11 cellular contexts compared by ENCODE assay signal in the genomic region with DNA sequence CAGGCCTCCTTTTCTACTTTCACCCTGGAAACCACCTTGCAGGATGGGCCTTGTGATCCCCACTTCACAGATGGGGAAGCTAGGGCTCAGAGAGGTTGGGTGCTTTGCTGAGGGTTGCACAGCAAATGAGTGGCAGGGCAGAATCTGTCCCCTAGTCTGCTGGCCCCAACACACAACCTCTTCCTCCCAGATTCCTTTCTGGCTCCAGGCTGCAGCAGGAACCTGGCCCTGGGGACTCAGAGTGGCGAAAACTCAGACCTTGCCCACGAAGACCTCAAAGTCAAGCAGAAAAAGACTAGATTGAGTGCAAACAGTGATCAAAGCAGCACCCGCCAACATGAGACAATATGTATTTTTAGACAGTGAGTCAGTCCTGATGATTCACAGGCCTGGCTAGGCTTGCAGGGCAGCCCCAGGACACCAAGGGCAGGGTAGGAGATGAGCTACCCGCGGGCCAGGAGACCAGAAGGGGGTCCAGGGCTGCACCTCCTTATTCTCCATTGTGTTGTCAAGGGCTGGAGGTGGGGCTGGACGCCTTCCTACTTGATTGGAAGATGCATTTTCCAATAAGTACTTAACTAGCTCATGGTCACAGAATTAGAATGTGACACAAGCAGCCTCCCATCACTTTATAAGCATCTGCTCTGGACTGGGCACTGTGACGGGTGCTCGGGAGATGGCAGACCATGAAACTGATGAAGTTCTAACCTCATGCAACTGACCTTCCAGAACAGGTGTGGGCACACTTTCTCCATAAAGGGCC. TPM values are rescaled to one million over a fixed set of nuclear protein-coding genes. Genes with fewer than 3 reads are reported as not detected.
DNase-seq lines count a peak whose midpoint lies in the region; ATAC-seq and TF ChIP-seq lines count a peak whose summit lies in the region.
"Had no signal": no experiment of that assay in that cellular context is flagged by ENCODE, and none has a peak within 500 bp of the region (broad histone marks: within the 10 kb centered on the region; RNA-seq: fewer than 3 reads in every experiment).

No MANE protein-coding gene starts in this region.

- H3K27ac ChIP-seq in gastroesophageal sphincter = no peak overlapping the region
- H3K27ac ChIP-seq: Peyer's patch had no signal

- H3K36me3 Mint-ChIP-seq in stimulated activated effector memory CD8-positive, alpha-beta T cell treated with anti-CD3 and anti-CD28 coated beads, Interleukin-12 subunit alpha, Interleukin-12 subunit beta, amount 100 ng/mL, for 72 hours = no peaks in the 10 kb centered on the region
- no peaks in the 10 kb centered on the region for H3K36me3 Mint-ChIP-seq in activated CD8-positive, alpha-beta T cell treated with anti-CD3 and anti-CD28 coated beads, Interleukin-2, amount 10 ng/mL, durations not matched to agents 7 days and 5 days (ENCODE audit: low read depth)

- TF ChIP-seq CTCF in gastroesophageal sphincter (IDR thresholded peaks at IDR 0.05) = no peak

- no peaks in the 10 kb centered on the region for H3K9me3 ChIP-seq in gastroesophageal sphincter
- H3K9me3 ChIP-seq: Peyer's patch had no signal

- POLR2A ChIA-PET in activated CD8-positive, alpha-beta T cell treated with anti-CD3 and anti-CD28 coated beads, Interleukin-2, amount 10 ng/mL, durations not matched to agents 7 days and 5 days (lab: Charles Lee) = no interaction called here

- CTCF ChIA-PET in activated CD8-positive, alpha-beta T cell treated with anti-CD3 and anti-CD28 coated beads, Interleukin-2, amount 10 ng/mL, durations not matched to agents 7 days and 5 days (lab: Charles Lee) = interaction anchor here (0.5 kb wide), 1 partner anchor 394 kb away, joined by 3 read pairs; no protein-coding TSS in a partner anchor

- peak; percentile 78 for ATAC-seq in GM21576 (IDR thresholded peaks at IDR 0.05; ENCODE audit: unreplicated experiment)
- ATAC-seq in gastroesophageal sphincter = peak; percentile 85
- peak; percentile 51 for ATAC-seq in stimulated activated effector memory CD8-positive, alpha-beta T cell treated with anti-CD3 and anti-CD28 coated beads, Interleukin-12 subunit alpha, Interleukin-12 subunit beta, amount 100 ng/mL, for 72 hours
- no peak for ATAC-seq in activated CD8-positive, alpha-beta T cell treated with anti-CD3 and anti-CD28 coated beads, Interleukin-2, amount 10 ng/mL, durations not matched to agents 7 days and 5 days
- no peak for ATAC-seq in GM18519 (IDR thresholded peaks at IDR 0.05; ENCODE audit: low FRiP score, unreplicated experiment)

- H3K4me1 ChIP-seq in gastroesophageal sphincter = peaks cover 0 to 11% (median 0%) of the 10 kb centered on the region in 3 donors
- H3K4me1 ChIP-seq: Peyer's patch had no signal

- no peak overlapping the region for H3K27ac Mint-ChIP-seq in stimulated activated effector memory CD8-positive, alpha-beta T cell treated with anti-CD3 and anti-CD28 coated beads, Interleukin-12 subunit alpha, Interleukin-12 subunit beta, amount 100 ng/mL, for 72 hours
- no peak overlapping the region for H3K27ac Mint-ChIP-seq in activated CD8-positive, alpha-beta T cell treated with anti-CD3 and anti-CD28 coated beads, Interleukin-2, amount 10 ng/mL, durations not matched to agents 7 days and 5 days

- H3K9me3 Mint-ChIP-seq in stimulated activated effector memory CD8-positive, alpha-beta T cell treated with anti-CD3 and anti-CD28 coated beads, Interleukin-12 subunit alpha, Interleukin-12 subunit beta, amount 100 ng/mL, for 72 hours = no peaks in the 10 kb centered on the region
- no peaks in the 10 kb centered on the region for H3K9me3 Mint-ChIP-seq in activated CD8-positive, alpha-beta T cell treated with anti-CD3 and anti-CD28 coated beads, Interleukin-2, amount 10 ng/mL, durations not matched to agents 7 days and 5 days (ENCODE audit: insufficient read depth)

- no peak for TF ChIP-seq POLR2A in gastroesophageal sphincter (IDR thresholded peaks at IDR 0.05)

- H3K36me3 ChIP-seq in gastroesophageal sphincter = no peaks in the 10 kb centered on the region
- H3K36me3 ChIP-seq: Peyer's patch had no signal

- H3K4me3 ChIP-seq in gastroesophageal sphincter = no peak overlapping the region
- H3K4me3 ChIP-seq: Peyer's patch had no signal

- no peak overlapping the region for H3K4me3 Mint-ChIP-seq in stimulated activated effector memory CD8-positive, alpha-beta T cell treated with anti-CD3 and anti-CD28 coated beads, Interleukin-12 subunit alpha, Interleukin-12 subunit beta, amount 100 ng/mL, for 72 hours
- no peak overlapping the region for H3K4me3 Mint-ChIP-seq in activated CD8-positive, alpha-beta T cell treated with anti-CD3 and anti-CD28 coated beads, Interleukin-2, amount 10 ng/mL, durations not matched to agents 7 days and 5 days

- TF ChIP-seq EP300 in gastroesophageal sphincter (IDR thresholded peaks at IDR 0.05) = no peak

- no peaks in the 10 kb centered on the region for H3K27me3 ChIP-seq in gastroesophageal sphincter
- H3K27me3 ChIP-seq: Peyer's patch had no signal

- H3K4me1 Mint-ChIP-seq in stimulated activated effector memory CD8-positive, alpha-beta T cell treated with anti-CD3 and anti-CD28 coated beads, Interleukin-12 subunit alpha, Interleukin-12 subunit beta, amount 100 ng/mL, for 72 hours = no peaks in the 10 kb centered on the region
- no peaks in the 10 kb centered on the region for H3K4me1 Mint-ChIP-seq in activated CD8-positive, alpha-beta T cell treated with anti-CD3 and anti-CD28 coated beads, Interleukin-2, amount 10 ng/mL, durations not matched to agents 7 days and 5 days (ENCODE audit: low read depth)

- no peaks in the 10 kb centered on the region for H3K27me3 Mint-ChIP-seq in activated CD8-positive, alpha-beta T cell treated with anti-CD3 and anti-CD28 coated beads, Interleukin-2, amount 10 ng/mL, durations not matched to agents 7 days and 5 days (ENCODE audit: low read depth)

- DNase-seq in M059J (ENCODE audit: low read depth) (peak; percentile 27), NCI-H748 (lab: John Stamatoyannopoulos, UW; ENCODE audit: unreplicated experiment) (no peak)
- DNase-seq in stimulated activated effector memory CD8-positive, alpha-beta T cell treated with anti-CD3 and anti-CD28 coated beads, Interleukin-12 subunit alpha, Interleukin-12 subunit beta, amount 100 ng/mL, for 72 hours (ENCODE audit: low spot score in 2 of 2) = no peak
- DNase-seq in activated CD8-positive, alpha-beta T cell treated with anti-CD3 and anti-CD28 coated beads, Interleukin-2, amount 10 ng/mL, durations not matched to agents 7 days and 5 days = no peak
- DNase-seq: DND-41; NCI-H1436 treated with DMSO at 0.1 percent for 48 hours; stimulated activated naive CD4-positive, alpha-beta T cell treated with Interleukin-2 at 50 U/mL for 16 hours had no signal

- 37% methylated on average over 6 of the region's 8 CpGs; no CpG with 5 or more reads in 1 of the 2 donors for WGBS in gastroesophageal sphincter (ENCODE audit: low coverage in 1 of 2), 2 donors

RNA-seq across cellular contexts. Expression of a gene that starts 23.9 kb away (rescaled TPM):
- total RNA-seq in M059J (2014; rRNA removed; shearing (Covaris generic)) = not detected in 2 replicates
- under 1 TPM in 1 of 4 donors, not detected in 3; 0.19 TPM for total RNA-seq in gastroesophageal sphincter
- total RNA-seq in activated CD8-positive, alpha-beta T cell treated with anti-CD3 and anti-CD28 coated beads, Interleukin-2, amount 10 ng/mL, durations not matched to agents 7 days and 5 days = not detected
- total RNA-seq: Peyer's patch had no signal

Comparison
In these comparisons a context has a peak if more than half of its experiments do, and no peak if none do; other contexts are left out.
1. ATAC-seq: peak in GM21576 (single experiment), gastroesophageal sphincter (single experiment) and stimulated activated effector memory CD8-positive, alpha-beta T cell treated with anti-CD3 and anti-CD28 coated beads, Interleukin-12 subunit alpha, Interleukin-12 subunit beta, amount 100 ng/mL, for 72 hours (single experiment); none in activated CD8-positive, alpha-beta T cell treated with anti-CD3 and anti-CD28 coated beads, Interleukin-2, amount 10 ng/mL, durations not matched to agents 7 days and 5 days (single experiment) and GM18519 (single experiment).